Comparison of ENCODE assay signal across 16 cellular contexts in the genomic region with DNA sequence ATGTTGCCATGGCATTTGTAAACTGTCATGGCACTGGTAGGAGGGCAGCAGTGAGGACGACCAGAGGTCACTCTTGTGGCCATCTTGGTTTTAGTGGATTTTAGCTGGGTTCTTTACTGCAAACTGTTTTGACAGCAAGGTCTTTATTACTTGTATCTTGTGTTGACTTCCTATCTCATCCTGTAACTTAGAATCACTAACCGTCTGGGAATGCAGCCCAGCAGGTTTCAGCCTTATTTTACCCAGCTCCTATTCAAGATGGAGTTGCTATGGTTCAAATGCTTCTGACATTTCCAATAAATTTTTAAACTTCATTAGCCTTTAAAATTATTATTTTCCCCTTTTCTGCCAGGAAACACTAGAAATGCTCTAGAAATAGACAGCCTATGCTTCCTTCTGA.
A peak's percentile ranks its signal among the peaks of the same experiment; 100 is the strongest.
DNase-seq lines count a peak whose midpoint lies in the region; ATAC-seq and TF ChIP-seq lines count a peak whose summit lies in the region.
"Had no signal": no experiment of that assay in that cellular context is flagged by ENCODE, and none has a peak within 500 bp of the region (broad histone marks: within the 10 kb centered on the region; RNA-seq: fewer than 3 reads in every experiment).

No MANE protein-coding gene starts in this region.

- H3K4me1 ChIP-seq in mammary epithelial cell (ENCODE audit: insufficient read depth, low read length), result no peaks in the 10 kb centered on the region
- no peaks in the 10 kb centered on the region for H3K4me1 ChIP-seq in breast epithelium
- H3K4me1 ChIP-seq in trophoblast cell (ENCODE audit: control insufficient read depth in 1 of 2, insufficient read depth in 2 of 2, low read length in 2 of 2), result peaks cover 0 to 1% of the 10 kb centered on the region in 2 experiments
- H3K4me1 ChIP-seq in upper lobe of left lung, result no peaks in the 10 kb centered on the region
- H3K4me1 ChIP-seq: BLaER1 had no signal

- H4K20me1 ChIP-seq in mammary epithelial cell (ENCODE audit: insufficient read depth, low read length), result no peaks in the 10 kb centered on the region
- H4K20me1 ChIP-seq: BLaER1 had no signal

- TF ChIP-seq CTCF in mammary epithelial cell (conservative IDR thresholded peaks at IDR 0.05 in 1 of 2, IDR thresholded peaks at IDR 0.05 in 1 of 2; ENCODE audit: extremely low read depth in 1 of 2, insufficient read depth in 1 of 2, low read depth in 1 of 2, low read length in 2 of 2) (no peak), breast epithelium (IDR thresholded peaks at IDR 0.05) (no peak), upper lobe of left lung (IDR thresholded peaks at IDR 0.05) (no peak)

- ATAC-seq in upper lobe of left lung (ENCODE audit: low FRiP score in 2 of 2), result no peak
- ATAC-seq: GM23338 had no signal

- H3K14ac ChIP-seq in trophoblast cell (ENCODE audit: low read length), result no peak overlapping the region

- peak; percentile 21 for DNase-seq in mammary epithelial cell
- no peak for DNase-seq in breast epithelium (ENCODE audit: low spot score in 2 of 2)
- DNase-seq in islet precursor cell, result peak; percentile 55
- DNase-seq in trophoblast cell, result peak; percentile 68
- no peak for DNase-seq in upper lobe of left lung
- DNase-seq in hippocampal formation (lab: John Stamatoyannopoulos, UW), result no peak
- no peak for DNase-seq in stimulated activated naive CD4-positive, alpha-beta T cell (lab: John Stamatoyannopoulos, UW)
- DNase-seq: 8988T; CD4-positive, alpha-beta memory T cell; DMS153; DMS79; GDM1; HCEC 1CT had no signal

- dilution Hi-C loops in mammary epithelial cell (cut with HindIII; ENCODE audit: low sequenced_read_pairs), result no loop called here

- H4K91ac ChIP-seq in trophoblast cell (ENCODE audit: low read depth, low read length), result peak overlapping the region; percentile 14

- no peak overlapping the region for H3K4me2 ChIP-seq in mammary epithelial cell (ENCODE audit: insufficient read depth, low read depth, low read length)
- no peak overlapping the region for H3K4me2 ChIP-seq in trophoblast cell (ENCODE audit: low read length)
- H3K4me2 ChIP-seq: BLaER1, GM23338 had no signal

- no peak overlapping the region for H3K23ac ChIP-seq in trophoblast cell (ENCODE audit: low read length)

- in situ Hi-C loops in mammary epithelial cell (cut with MboI; ENCODE audit: low sequenced_read_pairs in 2 of 2), result no loop called here

- H3K27ac ChIP-seq in mammary epithelial cell (ENCODE audit: insufficient read depth, low read depth, low read length), result no peak overlapping the region
- no peak overlapping the region for H3K27ac ChIP-seq in breast epithelium
- H3K27ac ChIP-seq in trophoblast cell (ENCODE audit: low read depth, low read length), result no peak overlapping the region
- no peak overlapping the region for H3K27ac ChIP-seq in upper lobe of left lung
- H3K27ac ChIP-seq: BLaER1, HL-60 had no signal

- H3K9ac ChIP-seq in mammary epithelial cell (ENCODE audit: insufficient read depth, low read length) (no peak overlapping the region), trophoblast cell (ENCODE audit: low read length) (no peak overlapping the region)
- H3K9ac ChIP-seq: BLaER1 had no signal

- H3K79me1 ChIP-seq in trophoblast cell (ENCODE audit: low read length), result no peaks in the 10 kb centered on the region

- H2AFZ ChIP-seq in mammary epithelial cell (ENCODE audit: low read depth, low read length) (no peak overlapping the region), trophoblast cell (ENCODE audit: insufficient read depth, low read length, poor library complexity) (no peak overlapping the region)
- H2AFZ ChIP-seq: GM23338 had no signal

- H2BK5ac ChIP-seq in trophoblast cell (ENCODE audit: low read depth, low read length, poor library complexity), result no peak overlapping the region

- H4K8ac ChIP-seq in trophoblast cell (ENCODE audit: low read depth, low read length), result no peak overlapping the region

- peak overlapping the region; percentile 60 for H2BK120ac ChIP-seq in trophoblast cell (ENCODE audit: insufficient read depth, low read length, poor library complexity)

- H3K4me3 ChIP-seq in mammary epithelial cell (replicated peaks in 1 of 3; ENCODE audit: insufficient read depth in 1 of 3, low read depth in 2 of 3, low read length in 3 of 3) (no peak overlapping the region), breast epithelium (no peak overlapping the region), trophoblast cell (ENCODE audit: low read depth, low read length) (no peak overlapping the region), upper lobe of left lung (no peak overlapping the region)
- H3K4me3 ChIP-seq: BLaER1, GM23338 had no signal

- no peak overlapping the region for H3K4ac ChIP-seq in trophoblast cell (ENCODE audit: low read depth, low read length)

- intact Hi-C loops in mammary epithelial cell (cut with micrococcal nuclease) (no loop called here), breast epithelium (cut with DNase I; ENCODE audit: low total_unique reads) (no loop called here)

- no peak overlapping the region for H3K18ac ChIP-seq in trophoblast cell (ENCODE audit: low read length)

- BruUV-seq in mammary epithelial cell (replicated peaks; lab: Mats Ljungman, UMichigan), result no TSS peak

- TF ChIP-seq POLR2A in breast epithelium (IDR thresholded peaks at IDR 0.05) (no peak), upper lobe of left lung (IDR thresholded peaks at IDR 0.05) (no peak)

- H2AK5ac ChIP-seq in trophoblast cell (ENCODE audit: low read length), result no peak overlapping the region

- peak overlapping the region; percentile 84 for H2BK12ac ChIP-seq in trophoblast cell (ENCODE audit: low read length)

- no peaks in the 10 kb centered on the region for H3K9me3 ChIP-seq in mammary epithelial cell (replicated peaks; ENCODE audit: insufficient read depth, low read length)
- H3K9me3 ChIP-seq in breast epithelium, result peaks cover 0 to 8% of the 10 kb centered on the region in 2 donors
- H3K9me3 ChIP-seq in trophoblast cell (ENCODE audit: insufficient read depth, low read depth, low read length), result no peaks in the 10 kb centered on the region
- no peaks in the 10 kb centered on the region for H3K9me3 ChIP-seq in upper lobe of left lung
- H3K9me3 ChIP-seq: BLaER1 had no signal

- 35% methylated on average over 2 of the region's 2 CpGs for WGBS in mammary epithelial cell (ENCODE audit: low coverage, missing lambda C conversion rate)
- no CpG with 5 or more reads among the region's 2 CpGs for WGBS in trophoblast cell (ENCODE audit: extremely low coverage, insufficient coverage, insufficient read length)
- WGBS in upper lobe of left lung, 2 donors, result 78 to 85% methylated on average over 2 of the region's 2 CpGs

- H3K27me3 ChIP-seq in mammary epithelial cell (ENCODE audit: insufficient read depth, low read length), result no peaks in the 10 kb centered on the region
- H3K27me3 ChIP-seq in breast epithelium, result no peaks in the 10 kb centered on the region
- H3K27me3 ChIP-seq in trophoblast cell (ENCODE audit: insufficient read depth, low read length), result no peaks in the 10 kb centered on the region
- H3K27me3 ChIP-seq in upper lobe of left lung, result no peaks in the 10 kb centered on the region
- H3K27me3 ChIP-seq: BLaER1 had no signal

- H3K79me2 ChIP-seq in mammary epithelial cell (ENCODE audit: insufficient read depth, low read length) (no peaks in the 10 kb centered on the region), trophoblast cell (ENCODE audit: control insufficient read depth, insufficient read depth, low read length, poor library complexity) (no peaks in the 10 kb centered on the region)

- no peak overlapping the region for H4K12ac ChIP-seq in trophoblast cell (ENCODE audit: low read depth, low read length)

- no peaks in the 10 kb centered on the region for H3K36me3 ChIP-seq in mammary epithelial cell (ENCODE audit: insufficient read depth, low read length)
- H3K36me3 ChIP-seq in breast epithelium, result no peaks in the 10 kb centered on the region
- no peaks in the 10 kb centered on the region for H3K36me3 ChIP-seq in trophoblast cell (ENCODE audit: control insufficient read depth in 1 of 2, insufficient read depth in 2 of 2, low read length in 2 of 2)
- H3K36me3 ChIP-seq in upper lobe of left lung, result no peaks in the 10 kb centered on the region
- H3K36me3 ChIP-seq: BLaER1 had no signal

- TF ChIP-seq EP300 in upper lobe of left lung (IDR thresholded peaks at IDR 0.05), result no peak

- CTCF ChIA-PET in mammary epithelial cell (lab: Charles Lee; ENCODE audit: low non-redundant PET), result no interaction called here

Comparison
In these comparisons a context has a peak if more than half of its experiments do, and no peak if none do; other contexts are left out.
1. DNase-seq: peak in mammary epithelial cell (single experiment), islet precursor cell (single experiment) and trophoblast cell (2 of 2); none in breast epithelium (0 of 2), upper lobe of left lung (0 of 2), hippocampal formation (0 of 2) and stimulated activated naive CD4-positive, alpha-beta T cell (0 of 6).